Comparison of ENCODE assay signal across 14 cellular contexts in the genomic region with DNA sequence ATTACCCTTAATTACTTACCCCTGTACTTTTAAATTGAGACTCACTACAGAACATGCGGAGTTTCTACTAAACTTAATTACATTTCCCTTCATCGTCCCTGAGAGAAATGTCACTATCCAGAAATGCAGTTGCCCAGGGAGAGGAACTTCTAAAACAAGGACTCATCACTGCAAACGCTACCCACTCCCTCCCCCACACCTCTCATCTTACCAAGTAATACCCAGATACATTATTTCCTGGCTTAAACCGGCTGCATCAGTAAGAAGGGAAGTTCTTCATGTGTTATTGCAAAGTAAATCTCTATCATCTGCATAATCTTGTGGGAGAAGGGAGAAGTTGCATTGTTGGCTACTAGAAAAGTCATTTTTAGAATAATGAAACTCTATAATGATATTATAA.
DNase-seq lines count a peak whose midpoint lies in the region; ATAC-seq lines count a peak whose summit lies in the region.
"Had no signal": no experiment of that assay in that cellular context is flagged by ENCODE, and none has a peak within 500 bp of the region (broad histone marks: within the 10 kb centered on the region; RNA-seq: fewer than 3 reads in every experiment).

No MANE protein-coding gene starts in this region.

- H3K27me3 Mint-ChIP-seq in activated naive CD8-positive, alpha-beta T cell treated with anti-CD3 and anti-CD28 coated beads for 36 hours = no peaks in the 10 kb centered on the region
- H3K27me3 Mint-ChIP-seq: stimulated activated memory B cell treated with anti-CD40 and anti-IgM and Interleukin-4, amounts not matched to agents 10 μg/mL and 1 μg/mL and 100 μg/mL, for 72 hours had no signal

- H2AK5ac ChIP-seq in neuronal stem cell (ENCODE audit: low read depth, low read length) = no peak overlapping the region

- no peak overlapping the region for H4K91ac ChIP-seq in neuronal stem cell (ENCODE audit: low read depth, low read length, poor library complexity)

- no peak overlapping the region for H3K9ac ChIP-seq in neuronal stem cell (ENCODE audit: low read depth, low read length, poor library complexity)

- H2BK5ac ChIP-seq in neuronal stem cell (ENCODE audit: low read length) = no peak overlapping the region

- H3K4ac ChIP-seq in neuronal stem cell (ENCODE audit: low read length) = no peak overlapping the region

- H3K14ac ChIP-seq in neuronal stem cell (ENCODE audit: low read length) = no peak overlapping the region

- H2BK12ac ChIP-seq in neuronal stem cell (ENCODE audit: low read length) = no peak overlapping the region

- no peak for DNase-seq in Right ventricle myocardium superior
- DNase-seq in left ventricle myocardium superior = no peak
- peak; percentile 75 for DNase-seq in MV-4-11 (lab: John Stamatoyannopoulos, UW)
- no peak for DNase-seq in activated naive CD8-positive, alpha-beta T cell treated with anti-CD3 and anti-CD28 coated beads for 36 hours
- DNase-seq in stimulated activated effector memory CD8-positive, alpha-beta T cell treated with anti-CD3 and anti-CD28 coated beads, Interleukin-12 subunit alpha, Interleukin-12 subunit beta, amount 100 ng/mL, for 72 hours (ENCODE audit: low spot score in 2 of 2) = peak in 1 of 2 donors; percentile 36
- no peak for DNase-seq in neuronal stem cell (ENCODE audit: low spot score)
- DNase-seq in AG08396 (ENCODE audit: low spot score) = no peak
- no peak for DNase-seq in NCI-H2171 (lab: John Stamatoyannopoulos, UW)
- DNase-seq: activated CD8-positive, alpha-beta memory T cell treated with anti-CD3 and anti-CD28 coated beads for 24 hours; DMS153; foreskin fibroblast; NCI-H82 had no signal

- H3K9me3 ChIP-seq in neuronal stem cell (replicated peaks in 1 of 2; ENCODE audit: control insufficient read depth in 2 of 2, insufficient read depth in 1 of 2, low read depth in 1 of 2, low read length in 2 of 2) = no peaks in the 10 kb centered on the region
- H3K9me3 ChIP-seq: right atrium auricular region had no signal

- no peak overlapping the region for H3K18ac ChIP-seq in neuronal stem cell (ENCODE audit: low read length)

- H3K4me1 ChIP-seq in neuronal stem cell (ENCODE audit: control insufficient read depth in 2 of 2, insufficient read depth in 1 of 2, low read depth in 1 of 2, low read length in 2 of 2) = peaks cover 0 to 8% of the 10 kb centered on the region in 2 donors
- H3K4me1 ChIP-seq: right atrium auricular region had no signal

- H3K4me2 ChIP-seq in neuronal stem cell (ENCODE audit: insufficient read depth, low read length, poor library complexity, severe bottlenecking) = no peak overlapping the region

- H3K27ac ChIP-seq in neuronal stem cell (replicated peaks; ENCODE audit: low read length) = no peak overlapping the region
- H3K27ac ChIP-seq: right atrium auricular region had no signal

- no peak overlapping the region for H3K4me3 ChIP-seq in neuronal stem cell (ENCODE audit: low read length in 2 of 2)
- H3K4me3 ChIP-seq: right atrium auricular region had no signal

- no peaks in the 10 kb centered on the region for H3K36me3 ChIP-seq in neuronal stem cell (replicated peaks in 1 of 2; ENCODE audit: control insufficient read depth in 2 of 2, insufficient read depth in 2 of 2, low read length in 2 of 2)
- H3K36me3 ChIP-seq: right atrium auricular region had no signal

- H3K27ac Mint-ChIP-seq in activated naive CD8-positive, alpha-beta T cell treated with anti-CD3 and anti-CD28 coated beads for 36 hours = peak overlapping the region; percentile 73
- H3K27ac Mint-ChIP-seq in stimulated activated effector memory CD8-positive, alpha-beta T cell treated with anti-CD3 and anti-CD28 coated beads, Interleukin-12 subunit alpha, Interleukin-12 subunit beta, amount 100 ng/mL, for 72 hours = peak overlapping the region; percentile 5
- H3K27ac Mint-ChIP-seq: stimulated activated memory B cell treated with anti-CD40 and anti-IgM and Interleukin-4, amounts not matched to agents 10 μg/mL and 1 μg/mL and 100 μg/mL, for 72 hours had no signal

- WGBS in neuronal stem cell (ENCODE audit: extremely low coverage in 2 of 2, insufficient read length in 2 of 2, insufficient replicate concordance in 1 of 2), 2 donors = no CpG with 5 or more reads among the region's 4 CpGs

- H3K27me3 ChIP-seq in neuronal stem cell (ENCODE audit: control insufficient read depth in 3 of 3, insufficient read depth in 3 of 3, low read depth in 1 of 3, low read length in 3 of 3) = no peaks in the 10 kb centered on the region

- no peak overlapping the region for H3K23ac ChIP-seq in neuronal stem cell (ENCODE audit: low read depth, low read length, poor library complexity)

- H3K79me1 ChIP-seq in neuronal stem cell (ENCODE audit: low read depth, low read length) = no peaks in the 10 kb centered on the region

- H3K4me1 Mint-ChIP-seq in activated naive CD8-positive, alpha-beta T cell treated with anti-CD3 and anti-CD28 coated beads for 36 hours = peaks cover 43% of the 10 kb centered on the region
- H3K4me1 Mint-ChIP-seq in stimulated activated effector memory CD8-positive, alpha-beta T cell treated with anti-CD3 and anti-CD28 coated beads, Interleukin-12 subunit alpha, Interleukin-12 subunit beta, amount 100 ng/mL, for 72 hours = peaks cover 28% of the 10 kb centered on the region
- H3K4me1 Mint-ChIP-seq: stimulated activated memory B cell treated with anti-CD40 and anti-IgM and Interleukin-4, amounts not matched to agents 10 μg/mL and 1 μg/mL and 100 μg/mL, for 72 hours had no signal

- ATAC-seq in Right ventricle myocardium superior (ENCODE audit: poor library complexity) (peak; percentile 29), left ventricle myocardium superior (no peak)
- ATAC-seq in stimulated activated effector memory CD8-positive, alpha-beta T cell treated with anti-CD3 and anti-CD28 coated beads, Interleukin-12 subunit alpha, Interleukin-12 subunit beta, amount 100 ng/mL, for 72 hours = no peak
- ATAC-seq: stimulated activated memory B cell treated with anti-CD40 and anti-IgM and Interleukin-4, amounts not matched to agents 10 μg/mL and 1 μg/mL and 100 μg/mL, for 72 hours had no signal

- no peak overlapping the region for H2BK15ac ChIP-seq in neuronal stem cell (ENCODE audit: low read length)

- intact Hi-C loops in Right ventricle myocardium superior (cut with DNase I) (no loop called here), left ventricle myocardium superior (cut with micrococcal nuclease) (no loop called here)

- H3K36me3 Mint-ChIP-seq in activated naive CD8-positive, alpha-beta T cell treated with anti-CD3 and anti-CD28 coated beads for 36 hours = peaks cover 35% of the 10 kb centered on the region
- peaks cover 86% of the 10 kb centered on the region for H3K36me3 Mint-ChIP-seq in stimulated activated effector memory CD8-positive, alpha-beta T cell treated with anti-CD3 and anti-CD28 coated beads, Interleukin-12 subunit alpha, Interleukin-12 subunit beta, amount 100 ng/mL, for 72 hours
- H3K36me3 Mint-ChIP-seq: stimulated activated memory B cell treated with anti-CD40 and anti-IgM and Interleukin-4, amounts not matched to agents 10 μg/mL and 1 μg/mL and 100 μg/mL, for 72 hours had no signal

- H3K9me3 Mint-ChIP-seq in activated naive CD8-positive, alpha-beta T cell treated with anti-CD3 and anti-CD28 coated beads for 36 hours = no peaks in the 10 kb centered on the region
- no peaks in the 10 kb centered on the region for H3K9me3 Mint-ChIP-seq in stimulated activated effector memory CD8-positive, alpha-beta T cell treated with anti-CD3 and anti-CD28 coated beads, Interleukin-12 subunit alpha, Interleukin-12 subunit beta, amount 100 ng/mL, for 72 hours
- H3K9me3 Mint-ChIP-seq: stimulated activated memory B cell treated with anti-CD40 and anti-IgM and Interleukin-4, amounts not matched to agents 10 μg/mL and 1 μg/mL and 100 μg/mL, for 72 hours had no signal

- H2AFZ ChIP-seq in neuronal stem cell (ENCODE audit: low read length) = no peak overlapping the region

- peak overlapping the region; percentile 43 for H3K4me3 Mint-ChIP-seq in activated naive CD8-positive, alpha-beta T cell treated with anti-CD3 and anti-CD28 coated beads for 36 hours
- no peak overlapping the region for H3K4me3 Mint-ChIP-seq in stimulated activated effector memory CD8-positive, alpha-beta T cell treated with anti-CD3 and anti-CD28 coated beads, Interleukin-12 subunit alpha, Interleukin-12 subunit beta, amount 100 ng/mL, for 72 hours
- H3K4me3 Mint-ChIP-seq: stimulated activated memory B cell treated with anti-CD40 and anti-IgM and Interleukin-4, amounts not matched to agents 10 μg/mL and 1 μg/mL and 100 μg/mL, for 72 hours had no signal

- no peak overlapping the region for H4K8ac ChIP-seq in neuronal stem cell (ENCODE audit: low read depth, low read length)

- no peak overlapping the region for H2BK120ac ChIP-seq in neuronal stem cell (ENCODE audit: low read depth, low read length)
